8 cellular contexts compared by ENCODE assay signal in genomic region chr2:231780909-231781797, GRCh38. TPM values are rescaled to one million over a fixed set of nuclear protein-coding genes. Genes with fewer than 3 reads are reported as not detected.
DNase-seq lines count a peak whose midpoint lies in the region; ATAC-seq, FAIRE-seq and TF ChIP-seq lines count a peak whose summit lies in the region.

Gene PDE6D (minus strand): TSS chr2:231781282. CDS start chr2:231781114, 168 bp downstream.

- DNase-seq in D341Med (ENCODE audit: low spot score) = peak; percentile 96
- peak; percentile 100 for DNase-seq in HuH-7 (ENCODE audit: low spot score)
- peak; percentile 99 for DNase-seq in activated CD8-positive, alpha-beta memory T cell treated with anti-CD3 and anti-CD28 coated beads, Interleukin-2, amount 50 U/mL, for 48 hours
- DNase-seq in stimulated activated CD8-positive, alpha-beta memory T cell treated with anti-CD3 and anti-CD28 coated beads, Interleukin-15, amount 100 ng/mL, for 4 hours (ENCODE audit: low read depth in 2 of 2) = peak; percentile 91 to 92

- no peaks in the 10 kb centered on the region for H3K9me3 ChIP-seq in OCI-LY3 (ENCODE audit: insufficient read depth, low read length)
- no peaks in the 10 kb centered on the region for H3K9me3 ChIP-seq in mesodermal cell (ENCODE audit: control insufficient read depth, low read length)

- H3K79me2 ChIP-seq in OCI-LY3 (ENCODE audit: low read length) = peaks cover 25% of the 10 kb centered on the region

- H2AFZ ChIP-seq in OCI-LY3 (ENCODE audit: low read depth, low read length) = peak within 1 kb of the TSS; percentile 89

- H3K4me1 ChIP-seq in OCI-LY3 (ENCODE audit: low read length) (peaks cover 25% of the 10 kb centered on the region), mesodermal cell (ENCODE audit: control insufficient read depth, insufficient read depth, low read length, poor library complexity, severe bottlenecking) (peaks cover 7% of the 10 kb centered on the region)

- H4K20me1 ChIP-seq in OCI-LY3 (ENCODE audit: insufficient read depth, low read length) = peaks cover 3% of the 10 kb centered on the region; the same call in 1 of the 2 replicates

- peak; percentile 80 for FAIRE-seq in endometrium (lab: Jason Lieb, UNC)

- no peaks in the 10 kb centered on the region for H3K27me3 ChIP-seq in OCI-LY3 (ENCODE audit: low read depth, low read length)

- H3K27ac ChIP-seq in OCI-LY3 (ENCODE audit: low read length) (peak within 1 kb of the TSS; percentile 69), mesodermal cell (ENCODE audit: low read depth, low read length, severe bottlenecking) (no peak within 1 kb of the TSS)

- no peak for TF ChIP-seq CTCF in OCI-LY3 (IDR thresholded peaks at IDR 0.05; ENCODE audit: low read depth, low read length)

- WGBS in mesodermal cell (ENCODE audit: insufficient coverage in 2 of 2), 2 experiments = 0 to 1% methylated on average over 55 to 57 of the region's 67 CpGs

- peak within 1 kb of the TSS; percentile 95 for H3K4me2 ChIP-seq in OCI-LY3 (ENCODE audit: low read length)

- ATAC-seq in GM21515 (IDR thresholded peaks at IDR 0.05; ENCODE audit: unreplicated experiment) = peak; percentile 87

- H3K36me3 ChIP-seq in OCI-LY3 (replicated peaks; ENCODE audit: low read depth, low read length) (peaks cover 3% of the 10 kb centered on the region), mesodermal cell (ENCODE audit: control insufficient read depth, insufficient read depth, low read length) (no peaks in the 10 kb centered on the region)

- peak within 1 kb of the TSS; percentile 74 for H3K9ac ChIP-seq in OCI-LY3 (ENCODE audit: low read length)

- H3K4me3 ChIP-seq in OCI-LY3 (ENCODE audit: low read length) (peak within 1 kb of the TSS; percentile 95), mesodermal cell (ENCODE audit: extremely low read depth, insufficient read depth, low read length, poor library complexity, severe bottlenecking) (peak within 1 kb of the TSS; percentile 82)

RNA-seq across cellular contexts. Expression of gene PDE6D, which starts in this region (rescaled TPM):
- 41.4 TPM for polyA plus RNA-seq in mesodermal cell (2013, experiment 1 of 2)
- polyA plus RNA-seq in mesodermal cell (2013, experiment 2 of 2) = 37.1 TPM
